ENCODE assay signal across 1 cellular context in the genomic region with DNA sequence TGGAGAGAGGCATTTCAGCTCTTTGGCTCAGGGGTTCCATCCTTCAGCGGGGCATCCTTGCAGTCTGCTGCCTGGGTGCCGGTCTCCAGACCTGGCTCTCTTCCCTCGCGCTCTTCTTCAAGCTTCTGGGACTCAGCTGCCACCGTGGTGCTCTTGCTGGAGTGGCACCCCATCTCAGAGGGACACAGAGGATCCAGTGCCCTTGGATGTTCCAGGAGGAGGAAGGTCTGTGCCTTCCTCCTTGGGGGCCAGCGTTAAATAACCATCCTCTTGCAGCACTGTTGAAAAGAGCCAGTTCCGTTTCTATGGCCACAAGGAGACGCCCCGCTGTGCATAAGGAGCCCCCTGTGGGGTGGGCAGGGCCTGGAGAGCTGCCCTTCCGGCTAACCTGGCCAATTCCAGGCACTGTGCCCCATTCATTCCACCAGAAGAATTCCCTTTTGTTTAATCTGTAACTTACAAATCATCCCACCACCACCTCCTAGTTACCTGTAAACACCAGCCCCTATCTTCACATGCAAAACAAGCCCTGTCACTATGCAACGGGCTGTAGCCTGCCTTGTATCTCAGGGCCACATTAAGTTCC.
TF ChIP-seq lines count a peak whose summit lies in the region.

No MANE protein-coding gene starts in this region.

TF ChIP-seq in HepG2, 621 proteins besides CTCF, POLR2A, EP300 and RAD21 (continued from another document):
- TF ChIP-seq STAT6 (CRISPR knock-in tag; IDR thresholded peaks at IDR 0.05; ENCODE audit: borderline replicate concordance): no peak
- no peak for TF ChIP-seq ONECUT2 (CRISPR knock-in tag; IDR thresholded peaks at IDR 0.05)
- TF ChIP-seq UBTF (CRISPR knock-in tag; IDR thresholded peaks at IDR 0.05): no peak
- TF ChIP-seq HOXA9 (CRISPR knock-in tag; IDR thresholded peaks at IDR 0.05; ENCODE audit: borderline replicate concordance): no peak
- no peak; the same call in 1 of the 2 replicates for TF ChIP-seq RXRA (CRISPR knock-in tag; IDR thresholded peaks at IDR 0.05)
- 0 out of 2 replicates have a peak, but pooled peaks have one; percentile 20 for TF ChIP-seq GABPB1 (CRISPR knock-in tag; IDR thresholded peaks at IDR 0.05)
- TF ChIP-seq ARNT (IDR thresholded peaks at IDR 0.05): no peak
- peak; percentile 72 for TF ChIP-seq RFX3 (CRISPR knock-in tag; IDR thresholded peaks at IDR 0.05)
- TF ChIP-seq ATAD3A (CRISPR knock-in tag; IDR thresholded peaks at IDR 0.05): no peak
- TF ChIP-seq KMT2B (CRISPR knock-in tag; IDR thresholded peaks at IDR 0.05): no peak
- TF ChIP-seq ARHGAP35 (CRISPR knock-in tag; IDR thresholded peaks at IDR 0.05; ENCODE audit: borderline replicate concordance): peak; percentile 53; the same call in 1 of the 2 replicates
- no peak for TF ChIP-seq GFI1 (CRISPR knock-in tag; IDR thresholded peaks at IDR 0.05; ENCODE audit: borderline replicate concordance)
- peak; percentile 10; the same call in 1 of the 2 replicates for TF ChIP-seq ZBTB20 (CRISPR knock-in tag; IDR thresholded peaks at IDR 0.05; ENCODE audit: borderline replicate concordance, low read depth)
